26 cellular contexts compared by ENCODE assay signal in the genomic region with DNA sequence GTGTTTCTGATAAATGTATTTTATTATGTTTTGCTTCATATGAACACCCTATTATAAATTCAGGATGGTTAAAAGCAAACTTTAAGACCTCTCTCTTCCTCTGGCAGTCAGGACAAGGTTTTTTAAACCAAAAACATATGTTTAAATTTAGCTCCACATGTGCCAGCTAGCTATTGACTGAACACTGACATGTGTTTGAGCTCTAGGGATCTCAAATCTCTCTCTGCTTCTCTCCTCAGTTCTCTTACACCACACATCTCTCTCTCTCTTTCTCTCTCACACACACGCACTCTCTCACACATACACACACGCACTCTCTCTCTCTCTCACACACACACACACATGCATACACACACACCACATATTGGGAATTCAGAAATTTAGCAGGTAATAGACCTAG.
"Had no signal": no experiment of that assay in that cellular context is flagged by ENCODE, and none has a peak within 500 bp of the region (broad histone marks: within the 10 kb centered on the region; RNA-seq: fewer than 3 reads in every experiment).

No MANE protein-coding gene starts in this region.

- H3K36me3 ChIP-seq: ascending aorta, Peyer's patch, SJCRH30, WERI-Rb-1 had no signal

- DNase-seq: activated CD4-positive, alpha-beta memory T cell treated with anti-CD3 and anti-CD28 coated beads, Interleukin-2, amount 10 ng/mL, durations not matched to agents 7 days and 5 days; activated CD4-positive, alpha-beta T cell treated with anti-CD3 and anti-CD28 coated beads for 36 hours; activated CD4-positive, alpha-beta T cell treated with anti-CD3 and anti-CD28 coated beads, Interleukin-2, amount 50 U/mL, for 1 hour; activated T-cell treated with anti-CD3 and anti-CD28 coated beads for 4 hours; activated T-cell treated with anti-CD3 and anti-CD28 coated beads, Interleukin-2, amount 50 U/mL, for 72 hours; amniotic stem cell; body of pancreas; central memory CD4-positive, alpha-beta T cell; NCI-H1092 treated with DMSO at 0.1 percent for 48 hours; NCI-H1417 treated with DMSO at 0.1 percent for 48 hours; NCI-H187; NCI-H2081; NCI-H510A treated with DMSO at 0.1 percent for 48 hours; NCI-H69; NK-92 treated with Interleukin-12 subunit alpha and Interleukin-12 subunit beta, amount 100 ng/mL, for 24 hours; Peyer's patch; Right ventricle myocardium superior; SJCRH30; T-cell; T-helper 2 cell; T1000; WERI-Rb-1 had no signal

- H3K27ac Mint-ChIP-seq: activated CD4-positive, alpha-beta memory T cell treated with anti-CD3 and anti-CD28 coated beads, Interleukin-2, amount 10 ng/mL, durations not matched to agents 7 days and 5 days; activated CD4-positive, alpha-beta T cell treated with anti-CD3 and anti-CD28 coated beads for 36 hours; activated naive CD4-positive, alpha-beta T cell treated with anti-CD3 and anti-CD28 coated beads, Interleukin-2, amount 50 U/mL, for 24 hours; activated T-cell treated with anti-CD3 and anti-CD28 coated beads, Interleukin-2, amount 50 U/mL, for 72 hours; T-cell had no signal

- H3K4me2 ChIP-seq: KMS-11 had no signal

- H3K27me3 Mint-ChIP-seq: activated CD4-positive, alpha-beta memory T cell treated with anti-CD3 and anti-CD28 coated beads, Interleukin-2, amount 10 ng/mL, durations not matched to agents 7 days and 5 days; activated CD4-positive, alpha-beta T cell treated with anti-CD3 and anti-CD28 coated beads for 36 hours; activated naive CD4-positive, alpha-beta T cell treated with anti-CD3 and anti-CD28 coated beads, Interleukin-2, amount 50 U/mL, for 24 hours; T-cell had no signal

- H3K27ac ChIP-seq: ascending aorta, body of pancreas, KMS-11, Peyer's patch, RWPE1, SJCRH30, WERI-Rb-1 had no signal

- H3K9me3 Mint-ChIP-seq: activated CD4-positive, alpha-beta memory T cell treated with anti-CD3 and anti-CD28 coated beads, Interleukin-2, amount 10 ng/mL, durations not matched to agents 7 days and 5 days; activated naive CD4-positive, alpha-beta T cell treated with anti-CD3 and anti-CD28 coated beads, Interleukin-2, amount 50 U/mL, for 24 hours; activated T-cell treated with anti-CD3 and anti-CD28 coated beads, Interleukin-2, amount 50 U/mL, for 72 hours; T-cell had no signal

- H3K9ac ChIP-seq: KMS-11 had no signal

- H3K4me1 Mint-ChIP-seq: activated CD4-positive, alpha-beta memory T cell treated with anti-CD3 and anti-CD28 coated beads, Interleukin-2, amount 10 ng/mL, durations not matched to agents 7 days and 5 days; activated CD4-positive, alpha-beta T cell treated with anti-CD3 and anti-CD28 coated beads for 36 hours; activated naive CD4-positive, alpha-beta T cell treated with anti-CD3 and anti-CD28 coated beads, Interleukin-2, amount 50 U/mL, for 24 hours; T-cell had no signal

- H3K9me3 ChIP-seq: ascending aorta, body of pancreas, Peyer's patch, SJCRH30 had no signal

- H3K4me3 ChIP-seq: ascending aorta, body of pancreas, Peyer's patch, SJCRH30 had no signal

- H3K27me3 ChIP-seq: ascending aorta, body of pancreas, Peyer's patch, SJCRH30 had no signal

- ATAC-seq: activated CD4-positive, alpha-beta T cell treated with anti-CD3 and anti-CD28 coated beads for 36 hours; activated T-cell treated with anti-CD3 and anti-CD28 coated beads, Interleukin-2, amount 50 U/mL, for 72 hours; body of pancreas; T-cell had no signal

- H3K4me1 ChIP-seq: ascending aorta, body of pancreas, Peyer's patch, SJCRH30 had no signal

- H3K4me3 Mint-ChIP-seq: activated CD4-positive, alpha-beta memory T cell treated with anti-CD3 and anti-CD28 coated beads, Interleukin-2, amount 10 ng/mL, durations not matched to agents 7 days and 5 days; activated CD4-positive, alpha-beta T cell treated with anti-CD3 and anti-CD28 coated beads for 36 hours; activated naive CD4-positive, alpha-beta T cell treated with anti-CD3 and anti-CD28 coated beads, Interleukin-2, amount 50 U/mL, for 24 hours; activated T-cell treated with anti-CD3 and anti-CD28 coated beads, Interleukin-2, amount 50 U/mL, for 72 hours; T-cell had no signal
